1 cellular context compared by ENCODE assay signal in the genomic region with DNA sequence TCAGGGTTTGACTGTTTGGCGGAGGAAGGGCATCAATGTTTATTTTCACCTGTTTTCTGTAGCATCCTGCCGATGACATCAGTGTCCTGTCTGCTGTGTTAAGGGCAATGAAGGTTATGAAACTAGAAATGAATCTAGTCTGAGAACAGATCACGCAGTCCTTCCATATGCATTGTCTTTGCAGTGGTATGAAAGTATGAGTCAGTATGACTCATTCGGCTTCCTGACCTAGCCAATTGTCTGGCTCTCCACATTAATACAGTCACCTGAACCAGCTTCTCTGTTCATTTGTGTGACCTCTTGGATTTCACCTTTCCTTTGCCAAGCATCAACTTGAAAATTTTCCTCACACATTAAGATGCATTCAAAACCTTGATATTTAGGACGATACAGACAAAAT.
A peak's percentile ranks its signal among the peaks of the same experiment; 100 is the strongest.
TF ChIP-seq lines count a peak whose summit lies in the region.

No MANE protein-coding gene starts in this region.

TF ChIP-seq in SK-N-SH, 30 proteins besides CTCF, POLR2A, EP300 and RAD21 (continued from another document):
- TF ChIP-seq MXI1 (IDR thresholded peaks at IDR 0.05; ENCODE audit: low read depth, low read length) (no peak), FOXJ3 (CRISPR knock-in tag; IDR thresholded peaks at IDR 0.05) (no peak), EZH2phosphoT487 (IDR thresholded peaks at IDR 0.05; ENCODE audit: borderline replicate concordance, low read depth) (no peak), POLR2AphosphoS5 (IDR thresholded peaks at IDR 0.05; ENCODE audit: low read depth, low read length) (peak; percentile 54; the same call in 1 of the 2 replicates), TCF12 (IDR thresholded peaks at IDR 0.05) (peak; percentile 92), FOSL2 (IDR thresholded peaks at IDR 0.05; ENCODE audit: borderline replicate concordance, low read depth) (peak; percentile 99), RFX5 (IDR thresholded peaks at IDR 0.05; ENCODE audit: low read length) (no peak), SMC3 (IDR thresholded peaks at IDR 0.05; ENCODE audit: low read depth, low read length) (no peak), TEAD4 (IDR thresholded peaks at IDR 0.05; ENCODE audit: borderline replicate concordance, insufficient read depth) (peak; percentile 56; the same call in 1 of the 2 replicates), MEF2A (IDR thresholded peaks at IDR 0.05; ENCODE audit: borderline replicate concordance, low read depth) (no peak), JUND (IDR thresholded peaks at IDR 0.05) (peak; percentile 97), ELF1 (IDR thresholded peaks at IDR 0.05) (no peak), RXRA (IDR thresholded peaks at IDR 0.05; ENCODE audit: borderline replicate concordance, low read depth) (peak; percentile 87), RCOR1 (IDR thresholded peaks at IDR 0.05; ENCODE audit: low read length) (no peak), CHD2 (IDR thresholded peaks at IDR 0.05; ENCODE audit: low read length, partially characterized antibody) (no peak), SIN3A (IDR thresholded peaks at IDR 0.05; ENCODE audit: borderline replicate concordance, low read depth, low read length) (0 out of 2 replicates have a peak, but pooled peaks have one; percentile 30), GATA2 (CRISPR knock-in tag; IDR thresholded peaks at IDR 0.05) (no peak), TAF1 (IDR thresholded peaks at IDR 0.05; ENCODE audit: borderline replicate concordance, low read depth, low read length) (no peak), FOXM1 (IDR thresholded peaks at IDR 0.05; ENCODE audit: low read depth) (no peak), NRF1 (IDR thresholded peaks at IDR 0.05; ENCODE audit: low read depth, low read length) (no peak), NFIC (IDR thresholded peaks at IDR 0.05; ENCODE audit: borderline replicate concordance) (peak; percentile 64; the same call in 1 of the 2 replicates), YY1 (IDR thresholded peaks at IDR 0.05; ENCODE audit: low read depth) (no peak)
- TF ChIP-seq, protein P1, sequence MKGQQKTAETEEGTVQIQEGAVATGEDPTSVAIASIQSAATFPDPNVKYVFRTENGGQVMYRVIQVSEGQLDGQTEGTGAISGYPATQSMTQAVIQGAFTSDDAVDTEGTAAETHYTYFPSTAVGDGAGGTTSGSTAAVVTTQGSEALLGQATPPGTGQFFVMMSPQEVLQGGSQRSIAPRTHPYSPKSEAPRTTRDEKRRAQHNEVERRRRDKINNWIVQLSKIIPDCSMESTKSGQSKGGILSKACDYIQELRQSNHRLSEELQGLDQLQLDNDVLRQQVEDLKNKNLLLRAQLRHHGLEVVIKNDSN (IDR thresholded peaks at IDR 0.05; ENCODE audit: borderline replicate concordance, low read depth) = no peak
- TF ChIP-seq, protein P2, sequence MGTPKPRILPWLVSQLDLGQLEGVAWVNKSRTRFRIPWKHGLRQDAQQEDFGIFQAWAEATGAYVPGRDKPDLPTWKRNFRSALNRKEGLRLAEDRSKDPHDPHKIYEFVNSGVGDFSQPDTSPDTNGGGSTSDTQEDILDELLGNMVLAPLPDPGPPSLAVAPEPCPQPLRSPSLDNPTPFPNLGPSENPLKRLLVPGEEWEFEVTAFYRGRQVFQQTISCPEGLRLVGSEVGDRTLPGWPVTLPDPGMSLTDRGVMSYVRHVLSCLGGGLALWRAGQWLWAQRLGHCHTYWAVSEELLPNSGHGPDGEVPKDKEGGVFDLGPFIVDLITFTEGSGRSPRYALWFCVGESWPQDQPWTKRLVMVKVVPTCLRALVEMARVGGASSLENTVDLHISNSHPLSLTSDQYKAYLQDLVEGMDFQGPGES (IDR thresholded peaks at IDR 0.05; ENCODE audit: low read depth, low read length) = no peak
- TF ChIP-seq, protein P3, sequence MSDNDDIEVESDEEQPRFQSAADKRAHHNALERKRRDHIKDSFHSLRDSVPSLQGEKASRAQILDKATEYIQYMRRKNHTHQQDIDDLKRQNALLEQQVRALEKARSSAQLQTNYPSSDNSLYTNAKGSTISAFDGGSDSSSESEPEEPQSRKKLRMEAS (IDR thresholded peaks at IDR 0.05; ENCODE audit: low read depth) = peak; percentile 48; the same call in 1 of the 2 replicates
- TF ChIP-seq, protein P4, sequence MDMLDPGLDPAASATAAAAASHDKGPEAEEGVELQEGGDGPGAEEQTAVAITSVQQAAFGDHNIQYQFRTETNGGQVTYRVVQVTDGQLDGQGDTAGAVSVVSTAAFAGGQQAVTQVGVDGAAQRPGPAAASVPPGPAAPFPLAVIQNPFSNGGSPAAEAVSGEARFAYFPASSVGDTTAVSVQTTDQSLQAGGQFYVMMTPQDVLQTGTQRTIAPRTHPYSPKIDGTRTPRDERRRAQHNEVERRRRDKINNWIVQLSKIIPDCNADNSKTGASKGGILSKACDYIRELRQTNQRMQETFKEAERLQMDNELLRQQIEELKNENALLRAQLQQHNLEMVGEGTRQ (IDR thresholded peaks at IDR 0.05; ENCODE audit: borderline replicate concordance, low read depth, low read length) = no peak
- TF ChIP-seq, protein P5, sequence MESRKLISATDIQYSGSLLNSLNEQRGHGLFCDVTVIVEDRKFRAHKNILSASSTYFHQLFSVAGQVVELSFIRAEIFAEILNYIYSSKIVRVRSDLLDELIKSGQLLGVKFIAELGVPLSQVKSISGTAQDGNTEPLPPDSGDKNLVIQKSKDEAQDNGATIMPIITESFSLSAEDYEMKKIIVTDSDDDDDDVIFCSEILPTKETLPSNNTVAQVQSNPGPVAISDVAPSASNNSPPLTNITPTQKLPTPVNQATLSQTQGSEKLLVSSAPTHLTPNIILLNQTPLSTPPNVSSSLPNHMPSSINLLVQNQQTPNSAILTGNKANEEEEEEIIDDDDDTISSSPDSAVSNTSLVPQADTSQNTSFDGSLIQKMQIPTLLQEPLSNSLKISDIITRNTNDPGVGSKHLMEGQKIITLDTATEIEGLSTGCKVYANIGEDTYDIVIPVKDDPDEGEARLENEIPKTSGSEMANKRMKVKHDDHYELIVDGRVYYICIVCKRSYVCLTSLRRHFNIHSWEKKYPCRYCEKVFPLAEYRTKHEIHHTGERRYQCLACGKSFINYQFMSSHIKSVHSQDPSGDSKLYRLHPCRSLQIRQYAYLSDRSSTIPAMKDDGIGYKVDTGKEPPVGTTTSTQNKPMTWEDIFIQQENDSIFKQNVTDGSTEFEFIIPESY (IDR thresholded peaks at IDR 0.05; ENCODE audit: borderline replicate concordance, low read depth) = peak; percentile 7; the same call in 1 of the 2 replicates
- TF ChIP-seq, protein P6, sequence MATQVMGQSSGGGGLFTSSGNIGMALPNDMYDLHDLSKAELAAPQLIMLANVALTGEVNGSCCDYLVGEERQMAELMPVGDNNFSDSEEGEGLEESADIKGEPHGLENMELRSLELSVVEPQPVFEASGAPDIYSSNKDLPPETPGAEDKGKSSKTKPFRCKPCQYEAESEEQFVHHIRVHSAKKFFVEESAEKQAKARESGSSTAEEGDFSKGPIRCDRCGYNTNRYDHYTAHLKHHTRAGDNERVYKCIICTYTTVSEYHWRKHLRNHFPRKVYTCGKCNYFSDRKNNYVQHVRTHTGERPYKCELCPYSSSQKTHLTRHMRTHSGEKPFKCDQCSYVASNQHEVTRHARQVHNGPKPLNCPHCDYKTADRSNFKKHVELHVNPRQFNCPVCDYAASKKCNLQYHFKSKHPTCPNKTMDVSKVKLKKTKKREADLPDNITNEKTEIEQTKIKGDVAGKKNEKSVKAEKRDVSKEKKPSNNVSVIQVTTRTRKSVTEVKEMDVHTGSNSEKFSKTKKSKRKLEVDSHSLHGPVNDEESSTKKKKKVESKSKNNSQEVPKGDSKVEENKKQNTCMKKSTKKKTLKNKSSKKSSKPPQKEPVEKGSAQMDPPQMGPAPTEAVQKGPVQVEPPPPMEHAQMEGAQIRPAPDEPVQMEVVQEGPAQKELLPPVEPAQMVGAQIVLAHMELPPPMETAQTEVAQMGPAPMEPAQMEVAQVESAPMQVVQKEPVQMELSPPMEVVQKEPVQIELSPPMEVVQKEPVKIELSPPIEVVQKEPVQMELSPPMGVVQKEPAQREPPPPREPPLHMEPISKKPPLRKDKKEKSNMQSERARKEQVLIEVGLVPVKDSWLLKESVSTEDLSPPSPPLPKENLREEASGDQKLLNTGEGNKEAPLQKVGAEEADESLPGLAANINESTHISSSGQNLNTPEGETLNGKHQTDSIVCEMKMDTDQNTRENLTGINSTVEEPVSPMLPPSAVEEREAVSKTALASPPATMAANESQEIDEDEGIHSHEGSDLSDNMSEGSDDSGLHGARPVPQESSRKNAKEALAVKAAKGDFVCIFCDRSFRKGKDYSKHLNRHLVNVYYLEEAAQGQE (IDR thresholded peaks at IDR 0.05; ENCODE audit: low read depth, low read length) = no peak
